9 cellular contexts compared by ENCODE assay signal in the genomic region with DNA sequence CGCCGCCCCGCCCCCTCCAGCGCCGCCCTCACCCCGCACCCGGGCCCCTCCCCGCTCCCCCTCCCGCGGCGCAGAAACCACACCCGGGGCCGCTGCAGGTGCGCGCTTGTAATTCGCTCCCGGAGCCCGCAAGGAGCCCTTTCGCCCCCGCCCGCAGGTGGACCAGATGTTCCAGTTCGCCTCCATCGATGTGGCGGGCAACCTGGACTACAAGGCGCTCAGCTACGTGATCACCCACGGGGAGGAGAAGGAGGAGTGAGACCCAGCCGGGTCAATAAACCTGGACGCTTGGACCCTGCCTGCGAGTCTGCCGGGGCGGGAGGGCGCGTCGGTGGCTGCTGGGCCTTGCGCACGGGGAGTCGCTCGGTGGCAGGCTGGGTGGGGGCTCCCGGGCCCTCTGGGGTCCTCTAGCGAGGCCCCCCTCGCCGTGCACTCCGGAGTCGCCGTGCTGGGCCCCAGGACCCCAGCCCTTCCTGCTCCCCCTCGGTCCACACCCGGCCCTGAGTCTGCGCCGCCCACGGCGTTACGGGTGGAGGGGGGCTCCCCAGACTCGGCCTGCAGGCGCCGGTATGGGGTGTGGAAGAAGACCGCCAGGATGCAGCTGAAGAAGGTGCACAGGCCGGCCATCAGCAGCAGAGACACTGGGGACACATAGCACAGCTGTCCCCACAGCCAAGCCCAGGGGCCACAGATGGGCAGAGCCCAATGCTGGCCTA. TPM values are rescaled to one million over a fixed set of nuclear protein-coding genes. Genes with fewer than 3 reads are reported as not detected.
DNase-seq lines count a peak whose midpoint lies in the region; ATAC-seq, FAIRE-seq and TF ChIP-seq lines count a peak whose summit lies in the region.
"Had no signal": no experiment of that assay in that cellular context is flagged by ENCODE, and none has a peak within 500 bp of the region (broad histone marks: within the 10 kb centered on the region; RNA-seq: fewer than 3 reads in every experiment).

No MANE protein-coding gene starts in this region.

- TF ChIP-seq RAD21 in H1 (IDR thresholded peaks at IDR 0.05 in 1 of 2, conservative IDR thresholded peaks at IDR 0.05 in 1 of 2; ENCODE audit: low read depth in 2 of 2, low read length in 2 of 2): no peak

- H2BK120ac ChIP-seq in H1 (replicated peaks; ENCODE audit: low read depth, low read length): no peak overlapping the region

- no peaks in the 10 kb centered on the region for H3K27me3 Mint-ChIP-seq in activated CD4-positive, alpha-beta T cell treated with anti-CD3 and anti-CD28 coated beads for 36 hours
- peaks cover 30% of the 10 kb centered on the region for H3K27me3 Mint-ChIP-seq in stimulated activated memory B cell treated with anti-CD40 and anti-IgM and Interleukin-4, amounts not matched to agents 10 μg/mL and 1 μg/mL and 100 μg/mL, for 72 hours
- H3K27me3 Mint-ChIP-seq in CD14-positive monocyte (ENCODE audit: low read depth in 3 of 3): peaks cover 5 to 19% (median 10%) of the 10 kb centered on the region in 3 donors

- H3K23me2 ChIP-seq in H1 (ENCODE audit: low read depth, low read length): no peaks in the 10 kb centered on the region

- 90% methylated on average over 35 of the region's 58 CpGs; no CpG with 5 or more reads in 1 of the 2 experiments for WGBS in H1 (ENCODE audit: extremely low coverage in 1 of 2, insufficient coverage in 1 of 2, insufficient read length in 1 of 2, insufficient replicate concordance in 2 of 2, low coverage in 1 of 2, low lambda C conversion rate in 2 of 2, missing lambda C conversion rate in 1 of 2), 2 experiments

- no peak overlapping the region for H3K4me3 Mint-ChIP-seq in activated CD4-positive, alpha-beta T cell treated with anti-CD3 and anti-CD28 coated beads for 36 hours
- peak overlapping the region; percentile 55 for H3K4me3 Mint-ChIP-seq in stimulated activated memory B cell treated with anti-CD40 and anti-IgM and Interleukin-4, amounts not matched to agents 10 μg/mL and 1 μg/mL and 100 μg/mL, for 72 hours
- no peak overlapping the region for H3K4me3 Mint-ChIP-seq in CD14-positive monocyte

- no peaks in the 10 kb centered on the region for H3K9me3 ChIP-seq in H1 (ENCODE audit: insufficient read depth in 2 of 2, low read depth in 1 of 2, low read length in 1 of 2)
- H3K9me3 ChIP-seq: SJSA1 had no signal

- CTCF ChIA-PET in activated CD4-positive, alpha-beta T cell treated with anti-CD3 and anti-CD28 coated beads for 36 hours (lab: Charles Lee): no interaction called here
- CTCF ChIA-PET in H1 (lab: Charles Lee; ENCODE audit: partially characterized antibody): interaction anchor here (0.7 to 1.3 kb wide), 2 partner anchors 28 to 79 kb away, joined by 3 read pairs; no protein-coding TSS in a partner anchor

- no peak overlapping the region for H4K5ac ChIP-seq in H1 (ENCODE audit: insufficient read length, low read depth, low read length)

- H2BK5ac ChIP-seq in H1 (ENCODE audit: low read depth, low read length): no peak overlapping the region

- POLR2A ChIA-PET in activated CD4-positive, alpha-beta T cell treated with anti-CD3 and anti-CD28 coated beads for 36 hours (lab: Charles Lee): no interaction called here
- POLR2A ChIA-PET in H1 (lab: Charles Lee; ENCODE audit: partially characterized antibody): interaction anchor here (2.0 to 6.3 kb wide), 3 partner anchors 9 to 16 kb away, joined by 5 to 34 read pairs (median 25); a partner anchor contains a TSS

- H3K36me3 ChIP-seq in H1 (ENCODE audit: control insufficient read depth in 2 of 4, insufficient read depth in 4 of 4, low read length in 3 of 4): no peaks in the 10 kb centered on the region
- H3K36me3 ChIP-seq: SJSA1 had no signal

- H3K27me3 ChIP-seq in H1 (replicated peaks in 1 of 4; ENCODE audit: control insufficient read depth in 3 of 4, extremely low read depth in 1 of 4, insufficient read depth in 3 of 4, low read length in 3 of 4): no peaks in the 10 kb centered on the region; a peak in 2 of 7 replicates
- H3K27me3 ChIP-seq: SJSA1 had no signal

- H3K14ac ChIP-seq in H1 (ENCODE audit: insufficient read length): no peak overlapping the region

- no peak overlapping the region for H3K23ac ChIP-seq in H1 (ENCODE audit: insufficient read length)

- ATAC-seq in activated CD4-positive, alpha-beta T cell treated with anti-CD3 and anti-CD28 coated beads for 36 hours: peak; percentile 6
- peak; percentile 13 for ATAC-seq in stimulated activated memory B cell treated with anti-CD40 and anti-IgM and Interleukin-4, amounts not matched to agents 10 μg/mL and 1 μg/mL and 100 μg/mL, for 72 hours

- H4K91ac ChIP-seq in H1 (replicated peaks; ENCODE audit: insufficient read length, low read length): no peak overlapping the region

- no peak overlapping the region for H3K4ac ChIP-seq in H1 (replicated peaks; ENCODE audit: insufficient read length, low read depth, low read length)

- no peak overlapping the region for H3K56ac ChIP-seq in H1 (replicated peaks; ENCODE audit: insufficient read length, low read depth, low read length)

- TF ChIP-seq EP300 in H1 (IDR thresholded peaks at IDR 0.05; ENCODE audit: borderline replicate concordance in 1 of 2, low read depth in 2 of 2, low read length in 2 of 2): no peak

- intact Hi-C loops in activated CD4-positive, alpha-beta T cell treated with anti-CD3 and anti-CD28 coated beads for 36 hours (cut with DNase I, micrococcal nuclease): loop anchor here in 1 of 2 experiments (1.0 to 5.0 kb wide), 2 partner anchors 23 to 605 kb away; a partner anchor contains a TSS
- intact Hi-C loops in CD14-positive monocyte (cut with micrococcal nuclease): loop anchor here in 1 of 2 donors (5.0 to 10.0 kb wide), 2 partner anchors 100 to 347 kb away; a partner anchor contains a TSS

- no peaks in the 10 kb centered on the region for H3K9me3 Mint-ChIP-seq in activated CD4-positive, alpha-beta T cell treated with anti-CD3 and anti-CD28 coated beads for 36 hours (ENCODE audit: low read depth)
- no peaks in the 10 kb centered on the region for H3K9me3 Mint-ChIP-seq in stimulated activated memory B cell treated with anti-CD40 and anti-IgM and Interleukin-4, amounts not matched to agents 10 μg/mL and 1 μg/mL and 100 μg/mL, for 72 hours
- H3K9me3 Mint-ChIP-seq in CD14-positive monocyte: peaks cover 0 to 2% (median 0%) of the 10 kb centered on the region in 7 donors

- DNase-seq in activated CD4-positive, alpha-beta T cell treated with anti-CD3 and anti-CD28 coated beads for 36 hours: peak; percentile 54
- no peak for DNase-seq in activated CD4-positive, alpha-beta T cell treated with anti-CD3 and anti-CD28 coated beads, Interleukin-2, amount 50 U/mL, for 4 hours
- peak; percentile 20 for DNase-seq in NCI-H345 treated with DMSO at 0.1 percent for 48 hours (lab: John Stamatoyannopoulos, UW; ENCODE audit: unreplicated experiment)
- DNase-seq in H1 (ENCODE audit: low read depth in 1 of 2, low spot score in 2 of 2): peak in 1 of 2 experiments; percentile 76
- no peak for DNase-seq in epidermal melanocyte (ENCODE audit: insufficient read length, low spot score)
- no peak for DNase-seq in globus pallidus (ENCODE audit: low spot score)
- no peak for DNase-seq in CD14-positive monocyte (ENCODE audit: low spot score)

- H4K20me1 ChIP-seq in H1 (replicated peaks in 1 of 2; ENCODE audit: control insufficient read depth in 1 of 2, insufficient read depth in 2 of 2, low read length in 2 of 2): peaks cover 0 to 14% of the 10 kb centered on the region in 2 experiments

- H2BK15ac ChIP-seq in H1 (ENCODE audit: low read length): no peak overlapping the region

- no peaks in the 10 kb centered on the region for H3K79me1 ChIP-seq in H1 (ENCODE audit: low read depth, low read length)

- TF ChIP-seq POLR2A in H1 (IDR thresholded peaks at IDR 0.05; ENCODE audit: control extremely low read depth in 1 of 2, low read depth in 2 of 2, low read length in 2 of 2): no peak

- H2BK12ac ChIP-seq in H1 (ENCODE audit: low read depth, low read length): no peak overlapping the region

- no peak overlapping the region for H3K27ac ChIP-seq in H1 (ENCODE audit: low read depth, low read length)
- H3K27ac ChIP-seq: SJSA1 had no signal

- no peaks in the 10 kb centered on the region for H3K79me2 ChIP-seq in H1 (ENCODE audit: control insufficient read depth in 1 of 2, insufficient read depth in 2 of 2, low read length in 2 of 2)

- H3K4me2 ChIP-seq in H1 (ENCODE audit: insufficient read depth in 1 of 2, low read depth in 2 of 2, low read length in 2 of 2): peak overlapping the region; percentile 41 to 58; a peak in 3 of 4 replicates

- TF ChIP-seq CTCF in H1 (IDR thresholded peaks at IDR 0.05; ENCODE audit: control extremely low read depth in 1 of 3, insufficient read depth in 1 of 3, low read depth in 1 of 3, low read length in 3 of 3): no peak
- no peak for TF ChIP-seq CTCF in CD14-positive monocyte (IDR thresholded peaks at IDR 0.05)

- peaks cover 4% of the 10 kb centered on the region for H3K4me1 Mint-ChIP-seq in activated CD4-positive, alpha-beta T cell treated with anti-CD3 and anti-CD28 coated beads for 36 hours
- H3K4me1 Mint-ChIP-seq in stimulated activated memory B cell treated with anti-CD40 and anti-IgM and Interleukin-4, amounts not matched to agents 10 μg/mL and 1 μg/mL and 100 μg/mL, for 72 hours: peaks cover 48% of the 10 kb centered on the region
- H3K4me1 Mint-ChIP-seq in CD14-positive monocyte: peaks cover 30% of the 10 kb centered on the region

- H2BK20ac ChIP-seq in H1 (ENCODE audit: low read length): no peak overlapping the region

- H3K4me3 ChIP-seq in H1 (ENCODE audit: extremely low read depth in 1 of 4, insufficient read depth in 2 of 4, low read depth in 3 of 4, low read length in 4 of 4): no peak overlapping the region
- H3K4me3 ChIP-seq: SJSA1 had no signal

- H3K27ac Mint-ChIP-seq in activated CD4-positive, alpha-beta T cell treated with anti-CD3 and anti-CD28 coated beads for 36 hours: no peak overlapping the region
- H3K27ac Mint-ChIP-seq in stimulated activated memory B cell treated with anti-CD40 and anti-IgM and Interleukin-4, amounts not matched to agents 10 μg/mL and 1 μg/mL and 100 μg/mL, for 72 hours: no peak overlapping the region
- H3K27ac Mint-ChIP-seq in CD14-positive monocyte: no peak overlapping the region

- H3K9ac ChIP-seq in H1 (replicated peaks in 1 of 4; ENCODE audit: extremely low read depth in 1 of 4, low read depth in 3 of 4, low read length in 3 of 4): no peak overlapping the region

- H4K8ac ChIP-seq in H1 (ENCODE audit: extremely low read depth, insufficient read depth, low read length): 0 out of 2 replicates have a peak overlapping the region, but pooled peaks have one; percentile 4

- H3K18ac ChIP-seq in H1 (ENCODE audit: extremely low read depth, low read length): no peak overlapping the region

- H2AFZ ChIP-seq in H1 (ENCODE audit: low read length): no peak overlapping the region

- peaks cover 0 to 19% (median 5%) of the 10 kb centered on the region in 4 experiments; a peak in 5 of 7 replicates for H3K4me1 ChIP-seq in H1 (replicated peaks in 1 of 4; ENCODE audit: control insufficient read depth in 3 of 4, insufficient read depth in 4 of 4, low read length in 3 of 4)

- no peaks in the 10 kb centered on the region for H3K36me3 Mint-ChIP-seq in activated CD4-positive, alpha-beta T cell treated with anti-CD3 and anti-CD28 coated beads for 36 hours (ENCODE audit: low read depth)
- no peaks in the 10 kb centered on the region for H3K36me3 Mint-ChIP-seq in stimulated activated memory B cell treated with anti-CD40 and anti-IgM and Interleukin-4, amounts not matched to agents 10 μg/mL and 1 μg/mL and 100 μg/mL, for 72 hours
- peaks cover 12 to 23% of the 10 kb centered on the region in 2 donors for H3K36me3 Mint-ChIP-seq in CD14-positive monocyte

- FAIRE-seq in H1 (lab: Jason Lieb, UNC): no peak

- no peak overlapping the region for H2AK5ac ChIP-seq in H1 (ENCODE audit: low read depth, low read length)

RNA-seq across cellular contexts. Expression of a gene that starts 7.1 kb away (rescaled TPM):
- under 1 TPM; 0.09 to 0.39 TPM for total RNA-seq in activated CD4-positive, alpha-beta T cell treated with anti-CD3 and anti-CD28 coated beads for 36 hours
- 5.7 and 8.8 TPM in 2 replicates for total RNA-seq in H1 (2021; fragmentation: NEBNext Ultra II Directional; extraction: Animal tissue kit (Norgen Biotek cat#: 25700))
- polyA plus RNA-seq in H1 (2011; rRNA removed) (5.0 and 6.7 TPM in 2 replicates), CD14-positive monocyte (10 to 100 TPM in 1 of 2 donors, 1 to 10 TPM in 1; 9.5 to 11.1 TPM)
- 5.4 TPM for polyA plus RNA-seq in H1 (2011; cell fraction: cytosol; rRNA removed)
- polyA plus RNA-seq in H1 (2011; cell fraction: nucleus; rRNA removed): 16.0 TPM
- polyA plus RNA-seq in H1 (2012, experiment 1 of 2): 2.3 to 6.0 TPM (median 5.7 TPM) in 4 replicates
- 3.0 TPM for polyA plus RNA-seq in H1 (2012, experiment 2 of 2)
- polyA plus RNA-seq in H1 (2013, experiment 1 of 2): 2.3 TPM
- 1.9 TPM for polyA plus RNA-seq in H1 (2013, experiment 2 of 2)
- polyA minus RNA-seq in H1 (2011; rRNA and poly(A)+ RNA removed): 0.98 and 2.7 TPM in 2 replicates
- 2.9 TPM for polyA minus RNA-seq in H1 (2011; cell fraction: cytosol; rRNA and poly(A)+ RNA removed)
- polyA minus RNA-seq in H1 (2011; cell fraction: nucleus; rRNA and poly(A)+ RNA removed): 9.7 TPM
- total RNA-seq: SJSA1 had no signal

RNA-seq across cellular contexts. Expression of a gene that starts 7.6 kb away (rescaled TPM):
- 10 to 100 TPM; 13.7 to 16.4 TPM for total RNA-seq in activated CD4-positive, alpha-beta T cell treated with anti-CD3 and anti-CD28 coated beads for 36 hours
- 5.5 and 5.7 TPM in 2 replicates for total RNA-seq in H1 (2021; fragmentation: NEBNext Ultra II Directional; extraction: Animal tissue kit (Norgen Biotek cat#: 25700))
- polyA plus RNA-seq in H1 (2011; rRNA removed) (6.3 and 6.8 TPM in 2 replicates), CD14-positive monocyte (1 to 10 TPM; 4.2 to 7.2 TPM)
- polyA plus RNA-seq in H1 (2011; cell fraction: cytosol; rRNA removed): 7.7 TPM
- polyA plus RNA-seq in H1 (2011; cell fraction: nucleus; rRNA removed): 40.3 TPM
- polyA plus RNA-seq in H1 (2012, experiment 1 of 2): 11.6 to 13.5 TPM (median 12.6 TPM) in 4 replicates
- polyA plus RNA-seq in H1 (2012, experiment 2 of 2): 3.7 TPM
- 4.6 TPM for polyA plus RNA-seq in H1 (2013, experiment 1 of 2)
- polyA plus RNA-seq in H1 (2013, experiment 2 of 2): 3.5 TPM
- 2.5 and 6.8 TPM in 2 replicates for polyA minus RNA-seq in H1 (2011; rRNA and poly(A)+ RNA removed)
- 6.9 TPM for polyA minus RNA-seq in H1 (2011; cell fraction: cytosol; rRNA and poly(A)+ RNA removed)
- 19.0 TPM for polyA minus RNA-seq in H1 (2011; cell fraction: nucleus; rRNA and poly(A)+ RNA removed)

RNA-seq across cellular contexts. Expression of a gene that starts 7.8 kb away (rescaled TPM):
- 100 to 1,000 TPM; 147 to 210 TPM for total RNA-seq in activated CD4-positive, alpha-beta T cell treated with anti-CD3 and anti-CD28 coated beads for 36 hours
- total RNA-seq in H1 (2021; fragmentation: NEBNext Ultra II Directional; extraction: Animal tissue kit (Norgen Biotek cat#: 25700)): 375 and 413 TPM in 2 replicates
- polyA plus RNA-seq in H1 (2011; rRNA removed): 450 and 538 TPM in 2 replicates
- polyA plus RNA-seq in H1 (2011; cell fraction: cytosol; rRNA removed): 736 TPM
- polyA plus RNA-seq in H1 (2011; cell fraction: nucleus; rRNA removed): 398 TPM
- polyA plus RNA-seq in H1 (2012, experiment 1 of 2): 972 to 1,582 TPM (median 1,208 TPM) in 4 replicates
- 606 TPM for polyA plus RNA-seq in H1 (2012, experiment 2 of 2)
- 1,182 TPM for polyA plus RNA-seq in H1 (2013, experiment 1 of 2)
- polyA plus RNA-seq in H1 (2013, experiment 2 of 2): 1,303 TPM
- 143 and 154 TPM in 2 replicates for polyA minus RNA-seq in H1 (2011; rRNA and poly(A)+ RNA removed)
- 98.1 TPM for polyA minus RNA-seq in H1 (2011; cell fraction: cytosol; rRNA and poly(A)+ RNA removed)
- 109 TPM for polyA minus RNA-seq in H1 (2011; cell fraction: nucleus; rRNA and poly(A)+ RNA removed)
- polyA plus RNA-seq in CD14-positive monocyte: 100 to 1,000 TPM; 367 to 397 TPM

RNA-seq across cellular contexts. Expression of a gene that starts 23.7 kb away (rescaled TPM):
- total RNA-seq in activated CD4-positive, alpha-beta T cell treated with anti-CD3 and anti-CD28 coated beads for 36 hours: 10 to 100 TPM; 20.6 to 22.5 TPM
- total RNA-seq in H1 (2021; fragmentation: NEBNext Ultra II Directional; extraction: Animal tissue kit (Norgen Biotek cat#: 25700)): 49.7 and 52.9 TPM in 2 replicates
- polyA plus RNA-seq in H1 (2011; rRNA removed) (52.7 and 67.4 TPM in 2 replicates), CD14-positive monocyte (1 to 10 TPM; 7.0 to 8.3 TPM)
- polyA plus RNA-seq in H1 (2011; cell fraction: cytosol; rRNA removed): 59.3 TPM
- 236 TPM for polyA plus RNA-seq in H1 (2011; cell fraction: nucleus; rRNA removed)
- 39.7 to 58.4 TPM (median 51.5 TPM) in 4 replicates for polyA plus RNA-seq in H1 (2012, experiment 1 of 2)
- 19.5 TPM for polyA plus RNA-seq in H1 (2012, experiment 2 of 2)
- 37.7 TPM for polyA plus RNA-seq in H1 (2013, experiment 1 of 2)
- 33.4 TPM for polyA plus RNA-seq in H1 (2013, experiment 2 of 2)
- polyA minus RNA-seq in H1 (2011; rRNA and poly(A)+ RNA removed): 41.1 and 51.6 TPM in 2 replicates
- polyA minus RNA-seq in H1 (2011; cell fraction: cytosol; rRNA and poly(A)+ RNA removed): 50.2 TPM
- polyA minus RNA-seq in H1 (2011; cell fraction: nucleus; rRNA and poly(A)+ RNA removed): 73.3 TPM

RNA-seq across cellular contexts. Expression of a gene that starts 56.5 kb away (rescaled TPM):
- total RNA-seq in activated CD4-positive, alpha-beta T cell treated with anti-CD3 and anti-CD28 coated beads for 36 hours: 10 to 100 TPM; 16.2 to 17.2 TPM
- 4.1 and 4.5 TPM in 2 replicates for total RNA-seq in H1 (2021; fragmentation: NEBNext Ultra II Directional; extraction: Animal tissue kit (Norgen Biotek cat#: 25700))
- polyA plus RNA-seq in H1 (2011; rRNA removed) (8.0 and 8.4 TPM in 2 replicates), CD14-positive monocyte (1 to 10 TPM; 3.7 to 6.3 TPM)
- polyA plus RNA-seq in H1 (2011; cell fraction: cytosol; rRNA removed): 11.1 TPM
- 14.3 TPM for polyA plus RNA-seq in H1 (2011; cell fraction: nucleus; rRNA removed)
- 9.1 to 17.0 TPM (median 14.1 TPM) in 4 replicates for polyA plus RNA-seq in H1 (2012, experiment 1 of 2)
- 4.3 TPM for polyA plus RNA-seq in H1 (2012, experiment 2 of 2)
- polyA plus RNA-seq in H1 (2013, experiment 1 of 2): 1.3 TPM
- polyA plus RNA-seq in H1 (2013, experiment 2 of 2): 2.1 TPM
- 11.1 and 16.4 TPM in 2 replicates for polyA minus RNA-seq in H1 (2011; rRNA and poly(A)+ RNA removed)
- 6.8 TPM for polyA minus RNA-seq in H1 (2011; cell fraction: cytosol; rRNA and poly(A)+ RNA removed)
- 9.4 TPM for polyA minus RNA-seq in H1 (2011; cell fraction: nucleus; rRNA and poly(A)+ RNA removed)
- total RNA-seq: SJSA1 had no signal

Comparison
In these comparisons a context has a peak if more than half of its experiments do, and no peak if none do; other contexts are left out.
1. DNase-seq: peak in activated CD4-positive, alpha-beta T cell treated with anti-CD3 and anti-CD28 coated beads for 36 hours (single experiment) and NCI-H345 treated with DMSO at 0.1 percent for 48 hours (single experiment); none in activated CD4-positive, alpha-beta T cell treated with anti-CD3 and anti-CD28 coated beads, Interleukin-2, amount 50 U/mL, for 4 hours (0 of 2), epidermal melanocyte (single experiment), globus pallidus (single experiment) and CD14-positive monocyte (single experiment).